Comparison of ENCODE assay signal across 18 cellular contexts in the genomic region with DNA sequence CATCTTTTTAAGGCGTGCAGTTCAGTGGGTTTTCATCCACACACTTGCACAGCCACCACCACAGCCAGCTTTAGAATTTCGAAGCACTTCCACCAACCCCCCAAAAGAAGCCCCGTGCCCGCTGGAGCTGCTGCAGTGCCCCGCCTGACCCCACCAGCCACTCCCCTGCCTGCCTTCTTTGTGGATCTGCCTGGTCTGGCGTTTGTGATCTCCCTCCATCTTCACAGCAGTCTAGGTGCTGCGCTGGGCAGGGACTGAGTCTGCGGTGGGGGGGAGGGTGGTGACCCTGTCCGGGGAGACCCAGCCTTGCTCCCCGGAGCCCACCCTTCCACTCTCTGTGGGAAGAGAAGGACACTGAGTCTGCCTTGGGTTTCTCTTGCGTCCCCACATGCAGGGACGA. TPM values are rescaled to one million over a fixed set of nuclear protein-coding genes. Genes with fewer than 3 reads are reported as not detected.
DNase-seq lines count a peak whose midpoint lies in the region; ATAC-seq, FAIRE-seq and TF ChIP-seq lines count a peak whose summit lies in the region.
"Had no signal": no experiment of that assay in that cellular context is flagged by ENCODE, and none has a peak within 500 bp of the region (broad histone marks: within the 10 kb centered on the region; RNA-seq: fewer than 3 reads in every experiment).

No MANE protein-coding gene starts in this region.

- H3K4me3 Mint-ChIP-seq in brain = peak overlapping the region in 3 of 5 experiments; percentile 12 to 45 (median 20)

- no peaks in the 10 kb centered on the region for H3K36me3 Mint-ChIP-seq in brain
- H3K36me3 Mint-ChIP-seq: CD8-positive, alpha-beta memory T cell had no signal

- H3K4me1 ChIP-seq in KMS-11 (ENCODE audit: low read depth, poor library complexity, severe bottlenecking) (peaks cover 42% of the 10 kb centered on the region), lung (ENCODE audit: control insufficient read depth in 2 of 2, insufficient read depth in 2 of 2, low read length in 2 of 2) (peaks cover 8 to 42% of the 10 kb centered on the region in 2 donors), testis (peaks cover 64% of the 10 kb centered on the region)

- H3K27ac ChIP-seq in KMS-11 (peak overlapping the region; percentile 59; the same call in 1 of the 2 replicates), lung (ENCODE audit: low read depth in 1 of 2, low read length in 1 of 2) (peak overlapping the region; percentile 84 to 90), testis (peak overlapping the region; percentile 52 to 78)

- peak overlapping the region; percentile 70 to 91 (median 83) for H3K27ac Mint-ChIP-seq in brain
- H3K27ac Mint-ChIP-seq: CD8-positive, alpha-beta memory T cell had no signal

- no peak for TF ChIP-seq CTCF in KMS-11 (conservative IDR thresholded peaks at IDR 0.05; ENCODE audit: low read depth, low read length)
- TF ChIP-seq CTCF in brain (conservative IDR thresholded peaks at IDR 0.05) = no peak
- TF ChIP-seq CTCF in lung (IDR thresholded peaks at IDR 0.05; ENCODE audit: control extremely low read depth, extremely low read depth) = no peak
- TF ChIP-seq CTCF in testis (IDR thresholded peaks at IDR 0.05) = no peak

- FAIRE-seq in urothelium cell line (lab: Jason Lieb, UNC) = no peak

- H3K9me3 ChIP-seq in lung (ENCODE audit: control insufficient read depth in 2 of 2, insufficient read depth in 1 of 2, low read length in 1 of 2) = no peaks in the 10 kb centered on the region
- H3K9me3 ChIP-seq in testis = no peaks in the 10 kb centered on the region

- no peak for TF ChIP-seq POLR2A in testis (IDR thresholded peaks at IDR 0.05)

- ATAC-seq in lung (ENCODE audit: insufficient read depth, low FRiP score) = no peak
- no peak for ATAC-seq in HG03469 (IDR thresholded peaks at IDR 0.05; ENCODE audit: unreplicated experiment)

- H3K9ac ChIP-seq in KMS-11 = peak overlapping the region; percentile 54; the same call in 1 of the 2 replicates

- WGBS in lung, 2 donors = 81 to 88% methylated on average over 12 of the region's 12 CpGs
- 77 to 95% methylated on average over 9 to 12 of the region's 12 CpGs for WGBS in testis, 2 donors

- intact Hi-C loops in testis (cut with DNase I; ENCODE audit: low total_unique reads) = no loop called here

- DNase-seq in lung (ENCODE audit: low spot score) = no peak
- DNase-seq in testis = no peak
- no peak for DNase-seq in NCI-H446 treated with DMSO at 0.1 percent for 48 hours (lab: John Stamatoyannopoulos, UW)
- no peak for DNase-seq in urothelium cell line (ENCODE audit: low spot score)
- DNase-seq in HuH-7.5 (ENCODE audit: low spot score) = no peak
- DNase-seq: activated CD4-positive, alpha-beta T cell treated with anti-CD3 and anti-CD28 coated beads, Interleukin-2, amount 50 U/mL, for 48 hours; activated gamma-delta T cell treated with Interleukin-2 at 50 U/mL for 16 hours; CD8-positive, alpha-beta memory T cell; midbrain; NCI-H1436; NCI-H446; OCI-M1; posterior cingulate gyrus; T-helper 2 cell had no signal

- peaks cover 56% of the 10 kb centered on the region for H3K4me1 Mint-ChIP-seq in brain
- H3K4me1 Mint-ChIP-seq: CD8-positive, alpha-beta memory T cell had no signal

- no peaks in the 10 kb centered on the region for H3K27me3 ChIP-seq in KMS-11 (ENCODE audit: insufficient read depth, low read depth)
- no peaks in the 10 kb centered on the region for H3K27me3 ChIP-seq in lung (ENCODE audit: control insufficient read depth, insufficient read depth)
- H3K27me3 ChIP-seq in testis = no peaks in the 10 kb centered on the region
- H3K27me3 ChIP-seq: cardiac muscle cell had no signal

- H3K27me3 Mint-ChIP-seq in brain = no peaks in the 10 kb centered on the region
- H3K27me3 Mint-ChIP-seq: CD8-positive, alpha-beta memory T cell had no signal

- H3K36me3 ChIP-seq in KMS-11 (ENCODE audit: insufficient read depth) = no peaks in the 10 kb centered on the region
- no peaks in the 10 kb centered on the region for H3K36me3 ChIP-seq in lung (ENCODE audit: control insufficient read depth in 2 of 2, insufficient read depth in 2 of 2, low read length in 2 of 2)
- H3K36me3 ChIP-seq in testis (ENCODE audit: low read depth, missing control alignments) = no peaks in the 10 kb centered on the region
- H3K36me3 ChIP-seq: cardiac muscle cell had no signal

- no peaks in the 10 kb centered on the region for H4K20me1 ChIP-seq in KMS-11 (ENCODE audit: insufficient read depth)

- peak overlapping the region; percentile 95; the same call in 1 of the 2 replicates for H3K4me2 ChIP-seq in KMS-11

- H3K4me3 ChIP-seq in KMS-11 (IDR thresholded peaks at IDR 0.05; ENCODE audit: insufficient read depth, low read depth, low read length) = no peak overlapping the region
- H3K4me3 ChIP-seq in lung = no peak overlapping the region
- no peak overlapping the region for H3K4me3 ChIP-seq in testis
- H3K4me3 ChIP-seq: cardiac muscle cell had no signal

- H3K79me2 ChIP-seq in KMS-11 (ENCODE audit: insufficient read depth, low read depth) = peaks cover 6% of the 10 kb centered on the region; the same call in 1 of the 2 replicates

- H3K9me3 Mint-ChIP-seq in brain = no peaks in the 10 kb centered on the region
- H3K9me3 Mint-ChIP-seq: CD8-positive, alpha-beta memory T cell had no signal

- no peak overlapping the region for H2AFZ ChIP-seq in KMS-11 (ENCODE audit: low read depth)

RNA-seq across cellular contexts. Expression of a gene that starts 40.8 kb away (rescaled TPM):
- 29.9 TPM for polyA plus RNA-seq in brain (ENCODE audit: insufficient read depth, low read depth, low replicate concordance)
- 10 to 100 TPM; 24.2 to 85.2 TPM for total RNA-seq in lung
- 10 to 100 TPM; 45.5 to 58.9 TPM for polyA plus RNA-seq in lung
- total RNA-seq in testis = 10 to 100 TPM; 47.3 to 61.0 TPM
- polyA plus RNA-seq in testis (ENCODE audit: insufficient read depth, low read depth, low replicate concordance) = 31.3 TPM
